Comparison of ENCODE assay signal across 1 cellular context in the genomic region with DNA sequence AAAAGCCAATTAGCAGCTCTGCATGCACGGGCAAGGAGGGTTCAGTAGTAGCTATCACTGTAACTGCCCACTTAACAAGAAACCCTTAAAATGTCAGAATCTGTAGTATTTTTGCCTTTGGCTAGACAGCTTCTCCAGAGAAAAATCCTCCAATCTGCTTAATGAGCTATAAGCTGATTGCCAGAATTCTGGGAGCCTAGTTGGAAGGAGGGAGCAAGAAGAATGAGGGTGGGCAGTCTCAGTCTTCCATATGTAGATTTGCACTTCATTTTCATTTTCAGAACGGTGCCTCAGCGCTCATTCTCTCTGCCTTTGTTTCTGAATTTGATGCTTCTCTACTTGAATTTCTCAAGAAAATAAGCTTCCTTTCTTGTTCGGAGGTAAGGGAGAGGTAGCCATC.
A peak's percentile ranks its signal among the peaks of the same experiment; 100 is the strongest.
TF ChIP-seq lines count a peak whose summit lies in the region.

No MANE protein-coding gene starts in this region.

TF ChIP-seq in K562, 482 proteins besides CTCF, POLR2A, EP300 and RAD21 (continued from another document):
- TF ChIP-seq, protein P1, sequence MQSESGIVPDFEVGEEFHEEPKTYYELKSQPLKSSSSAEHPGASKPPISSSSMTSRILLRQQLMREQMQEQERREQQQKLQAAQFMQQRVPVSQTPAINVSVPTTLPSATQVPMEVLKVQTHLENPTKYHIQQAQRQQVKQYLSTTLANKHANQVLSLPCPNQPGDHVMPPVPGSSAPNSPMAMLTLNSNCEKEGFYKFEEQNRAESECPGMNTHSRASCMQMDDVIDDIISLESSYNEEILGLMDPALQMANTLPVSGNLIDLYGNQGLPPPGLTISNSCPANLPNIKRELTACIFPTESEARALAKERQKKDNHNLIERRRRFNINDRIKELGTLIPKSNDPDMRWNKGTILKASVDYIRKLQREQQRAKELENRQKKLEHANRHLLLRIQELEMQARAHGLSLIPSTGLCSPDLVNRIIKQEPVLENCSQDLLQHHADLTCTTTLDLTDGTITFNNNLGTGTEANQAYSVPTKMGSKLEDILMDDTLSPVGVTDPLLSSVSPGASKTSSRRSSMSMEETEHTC (IDR thresholded peaks at IDR 0.05) = no peak
- 0 out of 2 replicates have a peak, but pooled peaks have one; percentile 9 for TF ChIP-seq ARID1B (IDR thresholded peaks at IDR 0.05)
- no peak for TF ChIP-seq LARP7 (IDR thresholded peaks at IDR 0.05)
- TF ChIP-seq TCF3 (CRISPR knock-in tag; IDR thresholded peaks at IDR 0.05) = peak; percentile 60
- TF ChIP-seq NCOA6 (IDR thresholded peaks at IDR 0.05) = no peak
- no peak for TF ChIP-seq ZNF717 (CRISPR knock-in tag; IDR thresholded peaks at IDR 0.05)
- TF ChIP-seq, protein P2, sequence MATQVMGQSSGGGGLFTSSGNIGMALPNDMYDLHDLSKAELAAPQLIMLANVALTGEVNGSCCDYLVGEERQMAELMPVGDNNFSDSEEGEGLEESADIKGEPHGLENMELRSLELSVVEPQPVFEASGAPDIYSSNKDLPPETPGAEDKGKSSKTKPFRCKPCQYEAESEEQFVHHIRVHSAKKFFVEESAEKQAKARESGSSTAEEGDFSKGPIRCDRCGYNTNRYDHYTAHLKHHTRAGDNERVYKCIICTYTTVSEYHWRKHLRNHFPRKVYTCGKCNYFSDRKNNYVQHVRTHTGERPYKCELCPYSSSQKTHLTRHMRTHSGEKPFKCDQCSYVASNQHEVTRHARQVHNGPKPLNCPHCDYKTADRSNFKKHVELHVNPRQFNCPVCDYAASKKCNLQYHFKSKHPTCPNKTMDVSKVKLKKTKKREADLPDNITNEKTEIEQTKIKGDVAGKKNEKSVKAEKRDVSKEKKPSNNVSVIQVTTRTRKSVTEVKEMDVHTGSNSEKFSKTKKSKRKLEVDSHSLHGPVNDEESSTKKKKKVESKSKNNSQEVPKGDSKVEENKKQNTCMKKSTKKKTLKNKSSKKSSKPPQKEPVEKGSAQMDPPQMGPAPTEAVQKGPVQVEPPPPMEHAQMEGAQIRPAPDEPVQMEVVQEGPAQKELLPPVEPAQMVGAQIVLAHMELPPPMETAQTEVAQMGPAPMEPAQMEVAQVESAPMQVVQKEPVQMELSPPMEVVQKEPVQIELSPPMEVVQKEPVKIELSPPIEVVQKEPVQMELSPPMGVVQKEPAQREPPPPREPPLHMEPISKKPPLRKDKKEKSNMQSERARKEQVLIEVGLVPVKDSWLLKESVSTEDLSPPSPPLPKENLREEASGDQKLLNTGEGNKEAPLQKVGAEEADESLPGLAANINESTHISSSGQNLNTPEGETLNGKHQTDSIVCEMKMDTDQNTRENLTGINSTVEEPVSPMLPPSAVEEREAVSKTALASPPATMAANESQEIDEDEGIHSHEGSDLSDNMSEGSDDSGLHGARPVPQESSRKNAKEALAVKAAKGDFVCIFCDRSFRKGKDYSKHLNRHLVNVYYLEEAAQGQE (CRISPR knock-in tag; IDR thresholded peaks at IDR 0.05; ENCODE audit: low read depth) = no peak
- no peak for TF ChIP-seq ZSCAN29 (IDR thresholded peaks at IDR 0.05)
- no peak for TF ChIP-seq MTA1 (IDR thresholded peaks at IDR 0.05; ENCODE audit: borderline replicate concordance)
- no peak for TF ChIP-seq NR2C1 (IDR thresholded peaks at IDR 0.05)
- no peak for TF ChIP-seq NR2C1 (tag; IDR thresholded peaks at IDR 0.05)
- TF ChIP-seq, protein P3, sequence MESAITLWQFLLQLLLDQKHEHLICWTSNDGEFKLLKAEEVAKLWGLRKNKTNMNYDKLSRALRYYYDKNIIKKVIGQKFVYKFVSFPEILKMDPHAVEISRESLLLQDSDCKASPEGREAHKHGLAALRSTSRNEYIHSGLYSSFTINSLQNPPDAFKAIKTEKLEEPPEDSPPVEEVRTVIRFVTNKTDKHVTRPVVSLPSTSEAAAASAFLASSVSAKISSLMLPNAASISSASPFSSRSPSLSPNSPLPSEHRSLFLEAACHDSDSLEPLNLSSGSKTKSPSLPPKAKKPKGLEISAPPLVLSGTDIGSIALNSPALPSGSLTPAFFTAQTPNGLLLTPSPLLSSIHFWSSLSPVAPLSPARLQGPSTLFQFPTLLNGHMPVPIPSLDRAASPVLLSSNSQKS (CRISPR knock-in tag; IDR thresholded peaks at IDR 0.05) = no peak
- no peak for TF ChIP-seq MTA2 (IDR thresholded peaks at IDR 0.05; ENCODE audit: low read depth)
- no peak for TF ChIP-seq SETDB1 (IDR thresholded peaks at IDR 0.05; ENCODE audit: low read length)
- TF ChIP-seq BHLHE40 (IDR thresholded peaks at IDR 0.05; ENCODE audit: low read length) = no peak
- TF ChIP-seq U2AF1 (optimal IDR thresholded peaks at IDR 0.05; ENCODE audit: low read depth, low read length) = no peak
